14 cellular contexts compared by ENCODE assay signal in the genomic region with DNA sequence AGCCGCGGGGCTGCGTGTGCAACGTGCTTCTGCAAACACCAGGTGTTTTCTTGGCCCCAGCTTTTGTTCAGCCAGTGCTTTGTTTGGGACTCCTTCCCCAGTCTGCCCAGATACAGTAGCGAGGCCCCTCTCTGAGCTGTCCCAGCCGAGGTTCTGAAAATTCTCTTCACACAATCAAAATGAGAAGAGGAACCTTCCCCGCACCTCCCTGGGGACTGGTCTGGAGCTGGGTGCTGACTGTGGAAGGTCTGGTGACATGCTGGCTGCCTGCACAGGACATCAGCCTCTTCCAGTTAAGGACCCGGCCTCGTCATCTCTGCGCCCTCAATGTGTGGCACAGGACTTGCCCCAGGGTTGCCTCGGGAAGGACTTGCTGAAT. TPM values are rescaled to one million over a fixed set of nuclear protein-coding genes. Genes with fewer than 3 reads are reported as not detected.
A peak's percentile ranks its signal among the peaks of the same experiment; 100 is the strongest.
DNase-seq lines count a peak whose midpoint lies in the region; ATAC-seq and TF ChIP-seq lines count a peak whose summit lies in the region.
"Had no signal": no experiment of that assay in that cellular context is flagged by ENCODE, and none has a peak within 500 bp of the region (broad histone marks: within the 10 kb centered on the region; RNA-seq: fewer than 3 reads in every experiment).

No MANE protein-coding gene starts in this region.

- H3K4me1 ChIP-seq in DOHH2 (ENCODE audit: control insufficient read depth, low read length), result peaks cover 11% of the 10 kb centered on the region
- peaks cover 3% of the 10 kb centered on the region for H3K4me1 ChIP-seq in hepatocyte (ENCODE audit: insufficient read depth)

- 77% methylated on average over 11 of the region's 11 CpGs for WGBS in hepatocyte (ENCODE audit: low lambda C conversion rate, missing lambda C conversion rate)

- peaks cover 8% of the 10 kb centered on the region for H3K4me1 Mint-ChIP-seq in activated T-helper 17 cell treated with anti-CD3 and anti-CD28 coated beads, Interleukin-2, amount 50 U/mL, for 72 hours
- H3K4me1 Mint-ChIP-seq in nephron progenitor cell, result peaks cover 21% of the 10 kb centered on the region

- no peaks in the 10 kb centered on the region for H3K9me3 Mint-ChIP-seq in activated T-helper 17 cell treated with anti-CD3 and anti-CD28 coated beads, Interleukin-2, amount 50 U/mL, for 72 hours
- peaks cover 4% of the 10 kb centered on the region for H3K9me3 Mint-ChIP-seq in nephron progenitor cell
- H3K9me3 Mint-ChIP-seq: activated T-cell treated with anti-CD3 and anti-CD28 coated beads, Interleukin-2, amount 50 U/mL, for 4 hours had no signal

- no peak overlapping the region for H3K27ac Mint-ChIP-seq in activated T-helper 17 cell treated with anti-CD3 and anti-CD28 coated beads, Interleukin-2, amount 50 U/mL, for 72 hours
- no peak overlapping the region for H3K27ac Mint-ChIP-seq in nephron progenitor cell

- ATAC-seq in GM18868 (IDR thresholded peaks at IDR 0.05; ENCODE audit: unreplicated experiment) (peak; percentile 73), HG03342 (IDR thresholded peaks at IDR 0.05; ENCODE audit: unreplicated experiment) (peak; percentile 65)
- no peak for ATAC-seq in activated T-helper 17 cell treated with anti-CD3 and anti-CD28 coated beads, Interleukin-2, amount 50 U/mL, for 72 hours (replicated peaks)
- ATAC-seq: activated T-cell treated with anti-CD3 and anti-CD28 coated beads, Interleukin-2, amount 50 U/mL, for 4 hours had no signal

- TF ChIP-seq CTCF in DOHH2 (IDR thresholded peaks at IDR 0.05; ENCODE audit: low read depth, low read length, poor library complexity, severe bottlenecking), result no peak
- no peak for TF ChIP-seq CTCF in hepatocyte (IDR thresholded peaks at IDR 0.05; ENCODE audit: poor library complexity)
- no peak for TF ChIP-seq CTCF in nephron progenitor cell (IDR thresholded peaks at IDR 0.05)

- no peaks in the 10 kb centered on the region for H3F3A ChIP-seq in DOHH2 (ENCODE audit: control insufficient read depth, insufficient read depth)

- peaks cover 35% of the 10 kb centered on the region for H3K27me3 Mint-ChIP-seq in activated T-helper 17 cell treated with anti-CD3 and anti-CD28 coated beads, Interleukin-2, amount 50 U/mL, for 72 hours
- H3K27me3 Mint-ChIP-seq in nephron progenitor cell (ENCODE audit: low read depth, poor library complexity), result peaks cover 88% of the 10 kb centered on the region

- H3K4me2 ChIP-seq in DOHH2 (ENCODE audit: low read length), result peak overlapping the region; percentile 21
- no peak overlapping the region for H3K4me2 ChIP-seq in hepatocyte

- DNase-seq in HuH-7 (ENCODE audit: low spot score) (no peak), hepatocyte (ENCODE audit: low spot score) (no peak), nephron progenitor cell (no peak), NCI-H2107 treated with DMSO at 0.1 percent for 48 hours (lab: John Stamatoyannopoulos, UW; ENCODE audit: unreplicated experiment) (no peak)
- DNase-seq: activated T-cell treated with anti-CD3 and anti-CD28 coated beads, Interleukin-2, amount 50 U/mL, for 4 hours; effector memory CD4-positive, alpha-beta T cell; left ventricle myocardium inferior; NCI-H226; stimulated activated CD4-positive, alpha-beta T cell treated with anti-CD3 and anti-CD28 coated beads, Interleukin-12 subunit alpha, Interleukin-12 subunit beta, amount 100 ng/mL, for 4 hours had no signal

- no peaks in the 10 kb centered on the region for H3K36me3 Mint-ChIP-seq in activated T-helper 17 cell treated with anti-CD3 and anti-CD28 coated beads, Interleukin-2, amount 50 U/mL, for 72 hours (ENCODE audit: low read depth)
- H3K36me3 Mint-ChIP-seq in nephron progenitor cell (ENCODE audit: low read depth), result no peaks in the 10 kb centered on the region

- H3K9me2 ChIP-seq in DOHH2 (replicated peaks; ENCODE audit: control insufficient read depth, low read length) (no peaks in the 10 kb centered on the region), hepatocyte (replicated peaks; ENCODE audit: insufficient read depth) (no peaks in the 10 kb centered on the region)

- no peak overlapping the region for H3K27ac ChIP-seq in DOHH2 (ENCODE audit: low read depth, low read length)
- no peak overlapping the region for H3K27ac ChIP-seq in hepatocyte
- H3K27ac ChIP-seq: left ventricle myocardium inferior had no signal

- no peaks in the 10 kb centered on the region for H3K36me3 ChIP-seq in DOHH2 (ENCODE audit: control insufficient read depth, low read length)
- no peaks in the 10 kb centered on the region for H3K36me3 ChIP-seq in hepatocyte (replicated peaks; ENCODE audit: insufficient read depth, low read depth)
- H3K36me3 ChIP-seq: left ventricle myocardium inferior had no signal

- H3K27me3 ChIP-seq in DOHH2 (ENCODE audit: control insufficient read depth, low read length) (peaks cover 17% of the 10 kb centered on the region), hepatocyte (peaks cover 13% of the 10 kb centered on the region)

- H4K20me1 ChIP-seq in DOHH2 (ENCODE audit: control insufficient read depth, insufficient read depth, low read depth, low read length) (no peaks in the 10 kb centered on the region; the same call in 1 of the 2 replicates), hepatocyte (ENCODE audit: insufficient read depth, poor library complexity, severe bottlenecking) (no peaks in the 10 kb centered on the region)

- H3K79me2 ChIP-seq in DOHH2 (ENCODE audit: control insufficient read depth, low read length) (no peaks in the 10 kb centered on the region), hepatocyte (no peaks in the 10 kb centered on the region)

- peak overlapping the region; percentile 18 for H3K4me3 Mint-ChIP-seq in activated T-helper 17 cell treated with anti-CD3 and anti-CD28 coated beads, Interleukin-2, amount 50 U/mL, for 72 hours
- H3K4me3 Mint-ChIP-seq in nephron progenitor cell, result no peak overlapping the region
- H3K4me3 Mint-ChIP-seq: activated T-cell treated with anti-CD3 and anti-CD28 coated beads, Interleukin-2, amount 50 U/mL, for 4 hours had no signal

- H3K4me3 ChIP-seq in DOHH2 (ENCODE audit: low read length), result no peak overlapping the region
- H3K4me3 ChIP-seq in hepatocyte, result no peak overlapping the region

- no peaks in the 10 kb centered on the region for H3K9me3 ChIP-seq in DOHH2 (ENCODE audit: control insufficient read depth, insufficient read depth, low read length)
- H3K9me3 ChIP-seq in hepatocyte (ENCODE audit: low read depth), result no peaks in the 10 kb centered on the region
- H3K9me3 ChIP-seq: left ventricle myocardium inferior had no signal

- no peak overlapping the region for H2AFZ ChIP-seq in hepatocyte

RNA-seq across cellular contexts. Expression of a gene that starts 4.2 kb away (rescaled TPM):
- total RNA-seq in activated T-helper 17 cell treated with anti-CD3 and anti-CD28 coated beads, Interleukin-2, amount 50 U/mL, for 72 hours, result not detected
- 5.0 and 6.4 TPM in 2 replicates for total RNA-seq in hepatocyte
- polyA plus RNA-seq in hepatocyte, result 3.5 and 5.1 TPM in 2 replicates
- total RNA-seq: activated T-cell treated with anti-CD3 and anti-CD28 coated beads, Interleukin-2, amount 50 U/mL, for 4 hours; left ventricle myocardium inferior had no signal

RNA-seq across cellular contexts. Expression of a gene that starts 13.8 kb away (rescaled TPM):
- total RNA-seq in activated T-helper 17 cell treated with anti-CD3 and anti-CD28 coated beads, Interleukin-2, amount 50 U/mL, for 72 hours, result 10 to 100 TPM; 45.0 to 74.1 TPM
- 115 and 133 TPM in 2 replicates for total RNA-seq in hepatocyte
- polyA plus RNA-seq in hepatocyte, result 287 and 288 TPM in 2 replicates

RNA-seq across cellular contexts. Expression of a gene that starts 26.0 kb away (rescaled TPM):
- not detected for total RNA-seq in activated T-helper 17 cell treated with anti-CD3 and anti-CD28 coated beads, Interleukin-2, amount 50 U/mL, for 72 hours
- not detected in 2 replicates for total RNA-seq in hepatocyte
- not detected in 2 replicates for polyA plus RNA-seq in hepatocyte
- total RNA-seq: activated T-cell treated with anti-CD3 and anti-CD28 coated beads, Interleukin-2, amount 50 U/mL, for 4 hours; left ventricle myocardium inferior; RPMI7951 had no signal

RNA-seq across cellular contexts. Expression of a gene that starts 26.7 kb away (rescaled TPM):
- total RNA-seq in activated T-helper 17 cell treated with anti-CD3 and anti-CD28 coated beads, Interleukin-2, amount 50 U/mL, for 72 hours, result not detected
- total RNA-seq in hepatocyte, result not detected in 2 replicates
- not detected in 2 replicates for polyA plus RNA-seq in hepatocyte
- total RNA-seq: activated T-cell treated with anti-CD3 and anti-CD28 coated beads, Interleukin-2, amount 50 U/mL, for 4 hours; left ventricle myocardium inferior; RPMI7951 had no signal

RNA-seq across cellular contexts. Expression of a gene that starts 31.2 kb away (rescaled TPM):
- not detected for total RNA-seq in activated T-helper 17 cell treated with anti-CD3 and anti-CD28 coated beads, Interleukin-2, amount 50 U/mL, for 72 hours
- total RNA-seq in hepatocyte, result 0.40 TPM in 1 of 2 replicates, not detected in the other
- 0.19 and 0.66 TPM in 2 replicates for polyA plus RNA-seq in hepatocyte
- total RNA-seq: activated T-cell treated with anti-CD3 and anti-CD28 coated beads, Interleukin-2, amount 50 U/mL, for 4 hours; left ventricle myocardium inferior; RPMI7951 had no signal
